15 cellular contexts compared by ENCODE assay signal in genomic region chr11:33779849-33780528, GRCh38. TPM values are rescaled to one million over a fixed set of nuclear protein-coding genes. Genes with fewer than 3 reads are reported as not detected.
DNase-seq lines count a peak whose midpoint lies in the region; ATAC-seq and TF ChIP-seq lines count a peak whose summit lies in the region.
"Had no signal": no experiment of that assay in that cellular context is flagged by ENCODE, and none has a peak within 500 bp of the region (broad histone marks: within the 10 kb centered on the region; RNA-seq: fewer than 3 reads in every experiment).

No MANE protein-coding gene starts in this region.

- H3K4me1 ChIP-seq in SJCRH30: peaks cover 34% of the 10 kb centered on the region

- H3K4me3 ChIP-seq in SJCRH30: 0 out of 2 replicates have a peak overlapping the region, but pooled peaks have one; percentile 4

- H3K9me3 ChIP-seq in SJCRH30 (replicated peaks): no peaks in the 10 kb centered on the region

- TF ChIP-seq CTCF in AG09319 (IDR thresholded peaks at IDR 0.05; ENCODE audit: low read depth, low read length): no peak

- H3K27ac ChIP-seq in SJCRH30: peak overlapping the region; percentile 58

- no peaks in the 10 kb centered on the region for H3K27me3 ChIP-seq in SJCRH30

- DNase-seq in AG09319 (ENCODE audit: extremely low read depth, low read depth) (peak; percentile 8), SJCRH30 (peak; percentile 54 to 59), fibroblast of the conjunctiva (ENCODE audit: low read depth) (peak; percentile 30), non-pigmented ciliary epithelial cell (ENCODE audit: low read depth) (peak; percentile 65), hippocampal formation (lab: John Stamatoyannopoulos, UW) (no peak), NCI-H1436 (lab: John Stamatoyannopoulos, UW) (no peak)
- DNase-seq: anterior cingulate cortex; C1 segment of cervical spinal cord; naive B cell; NCI-H187 treated with DMSO at 0.1 percent for 48 hours; stimulated activated CD4-positive, alpha-beta T cell treated with anti-CD3 and anti-CD28 coated beads, Interleukin-4, amount 100 ng/mL, for 4 hours; substantia nigra; T-helper 9 cell had no signal

- no peak for ATAC-seq in GM21825 (IDR thresholded peaks at IDR 0.05; ENCODE audit: unreplicated experiment)
- ATAC-seq in GM18858 (IDR thresholded peaks at IDR 0.05; ENCODE audit: unreplicated experiment): no peak

- no peaks in the 10 kb centered on the region for H3K36me3 ChIP-seq in SJCRH30

RNA-seq across cellular contexts. Expression of gene FBXO3, which starts 5.7 kb away (rescaled TPM):
- total RNA-seq in SJCRH30 (2014; rRNA removed; shearing (Covaris generic)): 26.2 and 30.4 TPM in 2 replicates

RNA-seq across cellular contexts. Expression of gene CD59, which starts 43.8 kb away (rescaled TPM):
- 93.3 and 97.3 TPM in 2 replicates for total RNA-seq in SJCRH30 (2014; rRNA removed; shearing (Covaris generic))

Comparison
In these comparisons a context has a peak if more than half of its experiments do, and no peak if none do; other contexts are left out.
1. DNase-seq: peak in AG09319 (single experiment), SJCRH30 (2 of 2), fibroblast of the conjunctiva (single experiment) and non-pigmented ciliary epithelial cell (single experiment); none in hippocampal formation (0 of 2) and NCI-H1436 (single experiment).